Comparison of ENCODE assay signal across 10 cellular contexts in genomic region chr18:63951302-63951705, GRCh38. TPM values are rescaled to one million over a fixed set of nuclear protein-coding genes. Genes with fewer than 3 reads are reported as not detected.
DNase-seq lines count a peak whose midpoint lies in the region; ATAC-seq and TF ChIP-seq lines count a peak whose summit lies in the region.
"Had no signal": no experiment of that assay in that cellular context is flagged by ENCODE, and none has a peak within 500 bp of the region (broad histone marks: within the 10 kb centered on the region; RNA-seq: fewer than 3 reads in every experiment).

No MANE protein-coding gene starts in this region.

- H3K27ac Mint-ChIP-seq in stimulated activated naive CD8-positive, alpha-beta T cell treated with anti-CD3 and anti-CD28 coated beads, Interleukin-15, amount 100 ng/mL, for 72 hours = peak overlapping the region in 1 of 2 donors; percentile 72
- no peak overlapping the region for H3K27ac Mint-ChIP-seq in endothelial cell (ENCODE audit: unreplicated experiment)
- H3K27ac Mint-ChIP-seq: stimulated activated naive B cell treated with anti-CD40 and anti-IgM and Interleukin-4, amounts not matched to agents 10 μg/mL and 1 μg/mL and 100 μg/mL, for 72 hours had no signal

- H3K9me3 Mint-ChIP-seq in stimulated activated naive CD8-positive, alpha-beta T cell treated with anti-CD3 and anti-CD28 coated beads, Interleukin-15, amount 100 ng/mL, for 72 hours = peaks cover 6 to 7% of the 10 kb centered on the region in 2 donors
- H3K9me3 Mint-ChIP-seq in endothelial cell (ENCODE audit: unreplicated experiment) = no peaks in the 10 kb centered on the region

- peak overlapping the region; percentile 21 to 82 for H3K4me3 Mint-ChIP-seq in stimulated activated naive CD8-positive, alpha-beta T cell treated with anti-CD3 and anti-CD28 coated beads, Interleukin-15, amount 100 ng/mL, for 72 hours
- H3K4me3 Mint-ChIP-seq in endothelial cell (ENCODE audit: unreplicated experiment) = no peak overlapping the region
- H3K4me3 Mint-ChIP-seq: stimulated activated naive B cell treated with anti-CD40 and anti-IgM and Interleukin-4, amounts not matched to agents 10 μg/mL and 1 μg/mL and 100 μg/mL, for 72 hours had no signal

- peaks cover 29% of the 10 kb centered on the region for H3K27me3 Mint-ChIP-seq in stimulated activated naive CD8-positive, alpha-beta T cell treated with anti-CD3 and anti-CD28 coated beads, Interleukin-15, amount 100 ng/mL, for 72 hours
- H3K27me3 Mint-ChIP-seq in endothelial cell (ENCODE audit: unreplicated experiment) = no peaks in the 10 kb centered on the region

- no peak for TF ChIP-seq CTCF in endothelial cell (IDR thresholded peaks at IDR 0.05; ENCODE audit: unreplicated experiment)

- ATAC-seq in HG02852 (IDR thresholded peaks at IDR 0.05; ENCODE audit: unreplicated experiment) = peak; percentile 52
- peak; percentile 72 for ATAC-seq in stimulated activated naive CD8-positive, alpha-beta T cell treated with anti-CD3 and anti-CD28 coated beads, Interleukin-15, amount 100 ng/mL, for 72 hours
- no peak for ATAC-seq in left ventricle myocardium superior

- no peaks in the 10 kb centered on the region for H3K36me3 Mint-ChIP-seq in endothelial cell (ENCODE audit: low read depth, unreplicated experiment)

- DNase-seq in stimulated activated CD4-positive, alpha-beta T cell treated with anti-CD3 and anti-CD28 coated beads, Interleukin-4, amount 100 ng/mL, for 24 hours = peak; percentile 53
- DNase-seq in stimulated activated CD4-positive, alpha-beta T cell treated with anti-CD3 and anti-CD28 coated beads, Interleukin-4, amount 100 ng/mL, for 1 hour = no peak
- DNase-seq in RPMI7951 (ENCODE audit: low read depth) (peak; percentile 26), endothelial cell (ENCODE audit: low spot score) (no peak), left ventricle myocardium superior (no peak), pons (ENCODE audit: low spot score) (no peak)
- DNase-seq in stimulated activated naive CD8-positive, alpha-beta T cell treated with anti-CD3 and anti-CD28 coated beads, Interleukin-15, amount 100 ng/mL, for 72 hours = peak in 1 of 2 donors; percentile 44
- DNase-seq: activated CD4-positive, CD25-positive, alpha-beta regulatory T cell; stimulated activated naive B cell treated with anti-CD40 and anti-IgM and Interleukin-4, amounts not matched to agents 10 μg/mL and 1 μg/mL and 100 μg/mL, for 72 hours had no signal

- intact Hi-C loops in left ventricle myocardium superior (cut with micrococcal nuclease) = no loop called here

- H3K4me1 Mint-ChIP-seq in stimulated activated naive CD8-positive, alpha-beta T cell treated with anti-CD3 and anti-CD28 coated beads, Interleukin-15, amount 100 ng/mL, for 72 hours = peaks cover 38% of the 10 kb centered on the region
- H3K4me1 Mint-ChIP-seq in endothelial cell (ENCODE audit: unreplicated experiment) = no peaks in the 10 kb centered on the region

RNA-seq across cellular contexts. Expression of gene HMSD, which starts 2.2 kb away (rescaled TPM):
- total RNA-seq in RPMI7951 (2014; rRNA removed; shearing (Covaris generic)) = not detected in 2 replicates
- total RNA-seq in endothelial cell (ENCODE audit: unreplicated experiment) (not detected), left ventricle myocardium superior (1.2 TPM)

RNA-seq across cellular contexts. Expression of gene SERPINB8, which starts 18.6 kb away (rescaled TPM):
- total RNA-seq in RPMI7951 (2014; rRNA removed; shearing (Covaris generic)) = 35.2 and 41.0 TPM in 2 replicates
- total RNA-seq in endothelial cell (ENCODE audit: unreplicated experiment) = 4.3 TPM
- total RNA-seq in left ventricle myocardium superior = 1.3 TPM

RNA-seq across cellular contexts. Expression of gene SERPINB10, which starts 43.5 kb away (rescaled TPM):
- total RNA-seq in RPMI7951 (2014; rRNA removed; shearing (Covaris generic)) = 0.10 and 0.60 TPM in 2 replicates
- total RNA-seq in endothelial cell (ENCODE audit: unreplicated experiment) (not detected), left ventricle myocardium superior (not detected)

Comparison
In these comparisons a context has a peak if more than half of its experiments do, and no peak if none do; other contexts are left out.
1. DNase-seq: peak in stimulated activated CD4-positive, alpha-beta T cell treated with anti-CD3 and anti-CD28 coated beads, Interleukin-4, amount 100 ng/mL, for 24 hours (single experiment) and RPMI7951 (single experiment); none in stimulated activated CD4-positive, alpha-beta T cell treated with anti-CD3 and anti-CD28 coated beads, Interleukin-4, amount 100 ng/mL, for 1 hour (single experiment), endothelial cell (single experiment), left ventricle myocardium superior (single experiment) and pons (single experiment).